Comparison of ENCODE assay signal across 22 cellular contexts in the genomic region with DNA sequence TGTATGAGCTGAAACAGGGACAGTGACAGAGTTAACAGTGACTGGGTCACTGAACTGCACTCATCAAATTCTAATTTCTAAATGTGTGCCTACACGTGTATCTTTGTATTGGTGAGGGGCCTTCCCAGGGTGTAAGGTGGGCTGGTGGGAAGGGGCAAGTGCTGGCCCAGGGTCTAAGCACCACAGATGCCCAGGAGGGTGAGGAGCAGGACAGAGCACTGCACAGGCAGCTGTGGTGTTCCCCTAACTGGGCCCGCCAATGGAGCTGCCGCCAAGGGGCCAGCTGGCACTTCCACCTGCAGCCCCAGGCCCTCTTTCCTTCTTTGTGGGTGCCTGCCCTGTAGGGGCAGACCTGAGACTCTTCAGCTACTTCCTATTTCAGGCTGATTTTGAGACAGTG.
"Had no signal": no experiment of that assay in that cellular context is flagged by ENCODE, and none has a peak within 500 bp of the region (broad histone marks: within the 10 kb centered on the region; RNA-seq: fewer than 3 reads in every experiment).

No MANE protein-coding gene starts in this region.

- H3K27me3 ChIP-seq: gastrocnemius medialis, right lobe of liver, tibial nerve, upper lobe of left lung, uterus had no signal

- H2AFZ ChIP-seq: parathyroid adenoma had no signal

- H3K9me3 Mint-ChIP-seq: effector memory CD8-positive, alpha-beta T cell had no signal

- ATAC-seq: effector memory CD8-positive, alpha-beta T cell; gastrocnemius medialis; left lobe of liver; natural killer cell treated with Interleukin-12 subunit alpha and Interleukin-12 subunit beta and Interleukin-15 and Interleukin-18, amount 100 ng/mL, for 72 hours had no signal

- H3K27ac Mint-ChIP-seq: memory B cell; natural killer cell treated with Interleukin-12 subunit alpha and Interleukin-12 subunit beta and Interleukin-15 and Interleukin-18, amount 100 ng/mL, for 72 hours; progenitor cell of endocrine pancreas had no signal

- H3K36me3 ChIP-seq: uterus had no signal

- DNase-seq: cortex of kidney; effector memory CD8-positive, alpha-beta T cell; foreskin fibroblast; gastrocnemius medialis; right lobe of liver; stimulated activated CD4-positive, alpha-beta T cell treated with anti-CD3 and anti-CD28 coated beads, Interleukin-12 subunit alpha, Interleukin-12 subunit beta, amount 100 ng/mL, for 4 hours; stimulated activated CD4-positive, alpha-beta T cell treated with anti-CD3 and anti-CD28 coated beads, Interleukin-1b, Interleukin-23, amount 100 ng/mL, for 48 hours; stimulated activated CD4-positive, alpha-beta T cell treated with anti-CD3 and anti-CD28 coated beads, Interleukin-4, amount 100 ng/mL, for 1 hour; stimulated activated CD8-positive, alpha-beta memory T cell treated with anti-CD3 and anti-CD28 coated beads, Interleukin-4, amount 100 ng/mL, for 48 hours; stimulated activated naive CD4-positive, alpha-beta T cell treated with Interleukin-2 at 50 U/mL for 16 hours; upper lobe of left lung; uterus had no signal

- H3K4me3 Mint-ChIP-seq: effector memory CD8-positive, alpha-beta T cell; memory B cell; natural killer cell treated with Interleukin-12 subunit alpha and Interleukin-12 subunit beta and Interleukin-15 and Interleukin-18, amount 100 ng/mL, for 72 hours; neural crest cell had no signal

- H3K4me1 ChIP-seq: parathyroid adenoma, right lobe of liver, upper lobe of left lung, uterus had no signal

- H3K27me3 Mint-ChIP-seq: effector memory CD8-positive, alpha-beta T cell; memory B cell; natural killer cell treated with Interleukin-12 subunit alpha and Interleukin-12 subunit beta and Interleukin-15 and Interleukin-18, amount 100 ng/mL, for 72 hours; progenitor cell of endocrine pancreas had no signal

- H3K9ac ChIP-seq: parathyroid adenoma had no signal

- H3K4me2 ChIP-seq: smooth muscle cell had no signal

- H3K4me1 Mint-ChIP-seq: neural crest cell had no signal

- H3K27ac ChIP-seq: gastrocnemius medialis, parathyroid adenoma, right lobe of liver, thoracic aorta, tibial nerve, upper lobe of left lung, uterus had no signal

- H3K9me3 ChIP-seq: gastrocnemius medialis, right lobe of liver, thoracic aorta, upper lobe of left lung, uterus had no signal

- H3K4me3 ChIP-seq: gastrocnemius medialis, lung, right lobe of liver, smooth muscle cell, thoracic aorta, tibial nerve, upper lobe of left lung, uterus had no signal
